Comparison of ENCODE assay signal across 1 cellular context in genomic region chr14:74836251-74836957, GRCh38.
A peak's percentile ranks its signal among the peaks of the same experiment; 100 is the strongest.
TF ChIP-seq lines count a peak whose summit lies in the region.

No MANE protein-coding gene starts in this region.

TF ChIP-seq in GM12878, 131 proteins besides CTCF, POLR2A, EP300 and RAD21:
- TF ChIP-seq RUNX3 (IDR thresholded peaks at IDR 0.05; ENCODE audit: low read length) (peak; percentile 87), FOXM1 (IDR thresholded peaks at IDR 0.05; ENCODE audit: low read depth, low read length) (peak; percentile 54; the same call in 1 of the 2 replicates), NFIC (IDR thresholded peaks at IDR 0.05; ENCODE audit: low read depth, low read length) (peak; percentile 43), SPI1 (IDR thresholded peaks at IDR 0.05; ENCODE audit: borderline replicate concordance, insufficient read depth, low read depth, low read length) (0 out of 2 replicates have a peak, but pooled peaks have one; percentile 11), CBFB (IDR thresholded peaks at IDR 0.05; ENCODE audit: low read depth) (0 out of 2 replicates have a peak, but pooled peaks have one; percentile 34), E4F1 (IDR thresholded peaks at IDR 0.05; ENCODE audit: borderline replicate concordance, partially characterized antibody) (no peak), ATF2 (IDR thresholded peaks at IDR 0.05; ENCODE audit: low read length) (peak; percentile 22; the same call in 1 of the 2 replicates), TCF12 (IDR thresholded peaks at IDR 0.05; ENCODE audit: low read depth, low read length) (no peak), TCF3 (IDR thresholded peaks at IDR 0.05; ENCODE audit: borderline replicate concordance, insufficient read depth, low read depth, low read length) (no peak)
